ENCODE assay signal across 13 cellular contexts in the genomic region with DNA sequence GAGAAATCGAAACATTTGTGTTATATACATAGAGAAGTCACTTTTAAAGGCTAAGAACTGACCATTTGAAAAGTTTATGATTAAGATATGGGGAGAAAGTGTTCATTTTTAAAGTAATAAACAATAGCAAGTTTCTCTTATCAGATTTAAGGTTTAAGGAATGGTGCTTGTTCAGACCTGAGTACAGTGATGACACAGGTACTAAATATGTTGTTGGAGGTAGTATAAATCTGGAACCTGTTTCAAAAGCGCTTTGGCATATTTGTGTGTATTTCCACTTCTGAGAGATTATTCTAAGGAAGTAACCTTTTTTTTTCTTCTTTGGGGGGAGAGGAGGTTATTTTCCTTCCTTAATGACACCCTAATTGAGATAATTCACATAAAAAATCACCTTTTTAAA. TPM values are rescaled to one million over a fixed set of nuclear protein-coding genes. Genes with fewer than 3 reads are reported as not detected.
DNase-seq lines count a peak whose midpoint lies in the region; ATAC-seq and TF ChIP-seq lines count a peak whose summit lies in the region.
"Had no signal": no experiment of that assay in that cellular context is flagged by ENCODE, and none has a peak within 500 bp of the region (broad histone marks: within the 10 kb centered on the region; RNA-seq: fewer than 3 reads in every experiment).

No MANE protein-coding gene starts in this region.

- POLR2A ChIA-PET in activated naive CD8-positive, alpha-beta T cell treated with anti-CD3 and anti-CD28 coated beads, Interleukin-2, amount 10 ng/mL, durations not matched to agents 7 days and 5 days (lab: Charles Lee), result interaction anchor here (0.9 to 1.0 kb wide), 2 partner anchors 8 to 11 kb away, joined by 5 to 6 read pairs; no protein-coding TSS in a partner anchor

- H3K27ac Mint-ChIP-seq in activated naive CD4-positive, alpha-beta T cell treated with anti-CD3 and anti-CD28 coated beads for 36 hours, result peak overlapping the region; percentile 93
- peak overlapping the region; percentile 90 for H3K27ac Mint-ChIP-seq in activated naive CD8-positive, alpha-beta T cell treated with anti-CD3 and anti-CD28 coated beads, Interleukin-2, amount 10 ng/mL, durations not matched to agents 7 days and 5 days
- H3K27ac Mint-ChIP-seq in type B pancreatic cell, result peak overlapping the region; percentile 91

- H3K27me3 ChIP-seq in lower lobe of right lung (ENCODE audit: low read depth), result no peaks in the 10 kb centered on the region

- intact Hi-C loops in activated naive CD4-positive, alpha-beta T cell treated with anti-CD3 and anti-CD28 coated beads for 36 hours (cut with micrococcal nuclease), result loop anchor here (10.0 kb wide), 1 partner anchor 813 kb away; no protein-coding TSS in a partner anchor
- intact Hi-C loops in lower lobe of right lung (cut with DNase I), result no loop called here

- CTCF ChIA-PET in activated naive CD4-positive, alpha-beta T cell treated with anti-CD3 and anti-CD28 coated beads for 36 hours (lab: Charles Lee), result interaction anchor here (2.5 kb wide), 1 partner anchor 100 kb away, joined by 11 read pairs; no protein-coding TSS in a partner anchor

- H3K4me3 ChIP-seq in lower lobe of right lung, result no peak overlapping the region

- peaks cover 90% of the 10 kb centered on the region for H3K4me1 Mint-ChIP-seq in activated naive CD4-positive, alpha-beta T cell treated with anti-CD3 and anti-CD28 coated beads for 36 hours (ENCODE audit: low read depth)
- peaks cover 73% of the 10 kb centered on the region for H3K4me1 Mint-ChIP-seq in activated naive CD8-positive, alpha-beta T cell treated with anti-CD3 and anti-CD28 coated beads, Interleukin-2, amount 10 ng/mL, durations not matched to agents 7 days and 5 days
- peaks cover 30% of the 10 kb centered on the region for H3K4me1 Mint-ChIP-seq in type B pancreatic cell (ENCODE audit: unreplicated experiment)

- H3K9me3 Mint-ChIP-seq in activated naive CD4-positive, alpha-beta T cell treated with anti-CD3 and anti-CD28 coated beads for 36 hours, result no peaks in the 10 kb centered on the region
- no peaks in the 10 kb centered on the region for H3K9me3 Mint-ChIP-seq in activated naive CD8-positive, alpha-beta T cell treated with anti-CD3 and anti-CD28 coated beads, Interleukin-2, amount 10 ng/mL, durations not matched to agents 7 days and 5 days
- H3K9me3 Mint-ChIP-seq in type B pancreatic cell, result no peaks in the 10 kb centered on the region

- peak overlapping the region; percentile 2 for H3K27ac ChIP-seq in lower lobe of right lung

- no peak for DNase-seq in activated naive CD4-positive, alpha-beta T cell treated with anti-CD3 and anti-CD28 coated beads for 36 hours
- no peak for DNase-seq in activated naive CD4-positive, alpha-beta T cell (lab: John Stamatoyannopoulos, UW)
- no peak for DNase-seq in activated naive CD8-positive, alpha-beta T cell treated with anti-CD3 and anti-CD28 coated beads, Interleukin-2, amount 10 ng/mL, durations not matched to agents 7 days and 5 days
- DNase-seq in lower lobe of right lung (no peak), type B pancreatic cell (ENCODE audit: extremely low spot score, unreplicated experiment) (no peak), NCI-H2107 (lab: John Stamatoyannopoulos, UW) (no peak)
- DNase-seq: activated CD8-positive, alpha-beta memory T cell treated with anti-CD3 and anti-CD28 coated beads, Interleukin-2, amount 50 U/mL, for 48 hours; central memory CD4-positive, alpha-beta T cell; MV-4-11; NCI-H774; SW 1271 had no signal

- H3K9me3 ChIP-seq in lower lobe of right lung, result no peaks in the 10 kb centered on the region

- H3K4me3 Mint-ChIP-seq in activated naive CD4-positive, alpha-beta T cell treated with anti-CD3 and anti-CD28 coated beads for 36 hours, result peak overlapping the region; percentile 66
- peak overlapping the region; percentile 80 for H3K4me3 Mint-ChIP-seq in activated naive CD8-positive, alpha-beta T cell treated with anti-CD3 and anti-CD28 coated beads, Interleukin-2, amount 10 ng/mL, durations not matched to agents 7 days and 5 days
- peak overlapping the region; percentile 59 for H3K4me3 Mint-ChIP-seq in type B pancreatic cell

- no peak for ATAC-seq in activated naive CD8-positive, alpha-beta T cell treated with anti-CD3 and anti-CD28 coated beads, Interleukin-2, amount 10 ng/mL, durations not matched to agents 7 days and 5 days (ENCODE audit: low read depth)
- ATAC-seq in lower lobe of right lung (peak in 1 of 2 donors; percentile 67), HG02885 (IDR thresholded peaks at IDR 0.05; ENCODE audit: poor library complexity, unreplicated experiment) (no peak), HG03025 (IDR thresholded peaks at IDR 0.05; ENCODE audit: low FRiP score, unreplicated experiment) (no peak)

- H3K4me1 ChIP-seq in lower lobe of right lung, result peaks cover 26% of the 10 kb centered on the region

- no peaks in the 10 kb centered on the region for H3K27me3 Mint-ChIP-seq in activated naive CD4-positive, alpha-beta T cell treated with anti-CD3 and anti-CD28 coated beads for 36 hours (ENCODE audit: low read depth)
- no peaks in the 10 kb centered on the region for H3K27me3 Mint-ChIP-seq in activated naive CD8-positive, alpha-beta T cell treated with anti-CD3 and anti-CD28 coated beads, Interleukin-2, amount 10 ng/mL, durations not matched to agents 7 days and 5 days
- H3K27me3 Mint-ChIP-seq in type B pancreatic cell, result no peaks in the 10 kb centered on the region

- peaks cover 39% of the 10 kb centered on the region for H3K36me3 Mint-ChIP-seq in activated naive CD4-positive, alpha-beta T cell treated with anti-CD3 and anti-CD28 coated beads for 36 hours (ENCODE audit: low read depth)
- H3K36me3 Mint-ChIP-seq in activated naive CD8-positive, alpha-beta T cell treated with anti-CD3 and anti-CD28 coated beads, Interleukin-2, amount 10 ng/mL, durations not matched to agents 7 days and 5 days, result peaks cover 35% of the 10 kb centered on the region
- peaks cover 3% of the 10 kb centered on the region for H3K36me3 Mint-ChIP-seq in type B pancreatic cell

- peaks cover 5% of the 10 kb centered on the region for H3K36me3 ChIP-seq in lower lobe of right lung

- TF ChIP-seq CTCF in lower lobe of right lung (IDR thresholded peaks at IDR 0.05), result no peak
- TF ChIP-seq CTCF in type B pancreatic cell (conservative IDR thresholded peaks at IDR 0.05), result no peak

RNA-seq across cellular contexts. Expression of gene CDC42SE2, which starts 18.4 kb away (rescaled TPM):
- 100 to 1,000 TPM; 106 to 108 TPM for total RNA-seq in activated naive CD4-positive, alpha-beta T cell treated with anti-CD3 and anti-CD28 coated beads for 36 hours
- 100 to 1,000 TPM; 193 to 199 TPM for total RNA-seq in activated naive CD8-positive, alpha-beta T cell treated with anti-CD3 and anti-CD28 coated beads, Interleukin-2, amount 10 ng/mL, durations not matched to agents 7 days and 5 days
- 38.7 TPM for total RNA-seq in lower lobe of right lung
- 26.0 and 27.8 TPM in 2 replicates for total RNA-seq in type B pancreatic cell (ENCODE audit: low replicate concordance)
